Comparison of ENCODE assay signal across 3 cellular contexts in the genomic region with DNA sequence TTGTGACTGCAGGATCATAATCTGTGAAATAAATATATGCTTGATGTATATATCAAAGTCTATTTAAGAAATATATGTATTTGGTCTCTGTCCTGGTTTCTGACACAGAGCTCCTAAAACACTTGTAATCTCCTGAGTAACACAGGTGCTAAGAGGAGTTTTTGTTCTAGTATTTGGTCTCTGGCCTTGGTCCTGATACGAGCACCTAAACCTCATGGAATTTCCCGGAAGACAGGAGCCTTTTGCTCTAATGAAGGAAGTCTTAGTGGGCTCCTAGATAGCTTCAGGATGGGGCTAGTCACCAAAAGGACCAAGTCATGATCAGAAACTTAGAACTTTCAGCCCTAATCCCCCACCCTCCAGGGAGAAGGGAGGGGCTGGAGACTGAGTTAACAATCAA.
TF ChIP-seq lines count a peak whose summit lies in the region.

No MANE protein-coding gene starts in this region.

TF ChIP-seq in GM23338, 12 proteins besides CTCF, POLR2A, EP300 and RAD21:
- TF ChIP-seq CREB1 (CRISPR knock-in tag; IDR thresholded peaks at IDR 0.05; ENCODE audit: low read depth), result no peak
- TF ChIP-seq, protein P1, sequence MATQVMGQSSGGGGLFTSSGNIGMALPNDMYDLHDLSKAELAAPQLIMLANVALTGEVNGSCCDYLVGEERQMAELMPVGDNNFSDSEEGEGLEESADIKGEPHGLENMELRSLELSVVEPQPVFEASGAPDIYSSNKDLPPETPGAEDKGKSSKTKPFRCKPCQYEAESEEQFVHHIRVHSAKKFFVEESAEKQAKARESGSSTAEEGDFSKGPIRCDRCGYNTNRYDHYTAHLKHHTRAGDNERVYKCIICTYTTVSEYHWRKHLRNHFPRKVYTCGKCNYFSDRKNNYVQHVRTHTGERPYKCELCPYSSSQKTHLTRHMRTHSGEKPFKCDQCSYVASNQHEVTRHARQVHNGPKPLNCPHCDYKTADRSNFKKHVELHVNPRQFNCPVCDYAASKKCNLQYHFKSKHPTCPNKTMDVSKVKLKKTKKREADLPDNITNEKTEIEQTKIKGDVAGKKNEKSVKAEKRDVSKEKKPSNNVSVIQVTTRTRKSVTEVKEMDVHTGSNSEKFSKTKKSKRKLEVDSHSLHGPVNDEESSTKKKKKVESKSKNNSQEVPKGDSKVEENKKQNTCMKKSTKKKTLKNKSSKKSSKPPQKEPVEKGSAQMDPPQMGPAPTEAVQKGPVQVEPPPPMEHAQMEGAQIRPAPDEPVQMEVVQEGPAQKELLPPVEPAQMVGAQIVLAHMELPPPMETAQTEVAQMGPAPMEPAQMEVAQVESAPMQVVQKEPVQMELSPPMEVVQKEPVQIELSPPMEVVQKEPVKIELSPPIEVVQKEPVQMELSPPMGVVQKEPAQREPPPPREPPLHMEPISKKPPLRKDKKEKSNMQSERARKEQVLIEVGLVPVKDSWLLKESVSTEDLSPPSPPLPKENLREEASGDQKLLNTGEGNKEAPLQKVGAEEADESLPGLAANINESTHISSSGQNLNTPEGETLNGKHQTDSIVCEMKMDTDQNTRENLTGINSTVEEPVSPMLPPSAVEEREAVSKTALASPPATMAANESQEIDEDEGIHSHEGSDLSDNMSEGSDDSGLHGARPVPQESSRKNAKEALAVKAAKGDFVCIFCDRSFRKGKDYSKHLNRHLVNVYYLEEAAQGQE (IDR thresholded peaks at IDR 0.05; ENCODE audit: unreplicated experiment), result peak; percentile 67

TF ChIP-seq in Ishikawa, 13 proteins besides CTCF, POLR2A, EP300 and RAD21:
- no peak for TF ChIP-seq CEBPB (IDR thresholded peaks at IDR 0.05)
- TF ChIP-seq CREB1 (IDR thresholded peaks at IDR 0.05; ENCODE audit: low read depth), result no peak
- no peak for TF ChIP-seq TEAD4 (IDR thresholded peaks at IDR 0.05)
- TF ChIP-seq, protein P1 (IDR thresholded peaks at IDR 0.05; ENCODE audit: low read depth), result peak; percentile 83
- TF ChIP-seq NFIC (IDR thresholded peaks at IDR 0.05), result no peak

TF ChIP-seq in K562, 482 proteins besides CTCF, POLR2A, EP300 and RAD21:
- TF ChIP-seq MIER1 (IDR thresholded peaks at IDR 0.05; ENCODE audit: low read depth) (0 out of 2 replicates have a peak, but pooled peaks have one; percentile 27), EHMT2 (IDR thresholded peaks at IDR 0.05) (peak; percentile 62; the same call in 1 of the 2 replicates), ZFP30 (CRISPR knock-in tag; IDR thresholded peaks at IDR 0.05; ENCODE audit: borderline replicate concordance) (no peak)
TF ChIP-seq in K562: peak in this region for 2.
